ENCODE assay signal across 24 cellular contexts in genomic region chr12:83465632-83466031, GRCh38.
"Had no signal": no experiment of that assay in that cellular context is flagged by ENCODE, and none has a peak within 500 bp of the region (broad histone marks: within the 10 kb centered on the region; RNA-seq: fewer than 3 reads in every experiment).

No MANE protein-coding gene starts in this region.

- H3K4me1 Mint-ChIP-seq: T-cell had no signal

- DNase-seq: IMR-90; Karpas-422; KG1; MM.1S; NCI-H1092 treated with DMSO at 0.1 percent for 48 hours; NCI-H1436; NCI-H187; NCI-H2029; NCI-H2081 treated with DMSO at 0.1 percent for 48 hours; NCI-H2227 treated with DMSO at 0.1 percent for 48 hours; NCI-H524; NCI-H526 treated with DMSO at 0.1 percent for 48 hours; NCI-H748 treated with DMSO at 0.1 percent for 48 hours; NK-92 treated with Interleukin-12 subunit alpha and Interleukin-12 subunit beta, amount 100 ng/mL, for 24 hours; PC-9; Peyer's patch; Right ventricle myocardium superior; RPMI8226; SIG-M5; SW 1271; T-cell had no signal

- H3K36me3 ChIP-seq: Peyer's patch, SJSA1 had no signal

- H3K27ac ChIP-seq: PC-9, Peyer's patch, SJSA1, SK-N-MC had no signal

- H2AFZ ChIP-seq: PC-9 had no signal

- H3K9me3 Mint-ChIP-seq: T-helper 1 cell treated with Interleukin-12 subunit alpha and Interleukin-12 subunit beta and Interleukin-4 antibody, amounts not matched to agents 30 μg/mL and 1 μg/mL, for 36 hours had no signal

- H3K4me1 ChIP-seq: Peyer's patch, SJSA1 had no signal

- H3K4me3 ChIP-seq: PC-9, Peyer's patch, SJSA1, SK-N-MC had no signal

- H3K27ac Mint-ChIP-seq: T-cell; T-helper 1 cell treated with Interleukin-12 subunit alpha and Interleukin-12 subunit beta and Interleukin-4 antibody, amounts not matched to agents 30 μg/mL and 1 μg/mL, for 36 hours had no signal

- H3K36me3 Mint-ChIP-seq: T-cell had no signal

- H3K4me3 Mint-ChIP-seq: T-cell; T-helper 1 cell treated with Interleukin-12 subunit alpha and Interleukin-12 subunit beta and Interleukin-4 antibody, amounts not matched to agents 30 μg/mL and 1 μg/mL, for 36 hours had no signal

- H3K4me2 ChIP-seq: PC-9 had no signal

- H3K9me3 ChIP-seq: Peyer's patch, SJSA1 had no signal

- H3K27me3 Mint-ChIP-seq: T-cell had no signal

- H3K27me3 ChIP-seq: Peyer's patch had no signal
